ENCODE assay signal across 8 cellular contexts in the genomic region with DNA sequence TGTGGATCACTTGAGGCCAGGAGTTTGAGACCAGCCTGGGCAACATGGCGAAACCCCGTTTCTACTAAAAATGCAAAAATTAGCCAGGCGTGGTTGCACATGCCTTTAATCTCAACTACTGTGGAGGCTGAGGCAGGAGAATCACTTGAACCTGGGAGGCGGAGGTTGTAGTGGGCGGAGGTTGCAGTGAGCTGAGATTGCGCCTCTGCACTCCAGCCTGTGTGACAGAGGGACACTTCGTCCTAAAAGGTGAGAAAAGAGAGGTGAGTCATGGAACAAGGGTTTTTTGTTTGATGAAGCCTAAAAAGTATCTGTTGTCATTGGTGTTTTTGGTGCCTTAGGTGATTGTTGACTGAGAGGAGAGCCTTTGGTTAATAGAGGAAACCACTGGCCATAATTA. TPM values are rescaled to one million over a fixed set of nuclear protein-coding genes. Genes with fewer than 3 reads are reported as not detected.
DNase-seq lines count a peak whose midpoint lies in the region; ATAC-seq, FAIRE-seq and TF ChIP-seq lines count a peak whose summit lies in the region.
"Not testable (repeated sequence)": the region's sequence is repeated elsewhere in the genome, so short reads cannot be mapped to it uniquely, and the experiment has no call there.

No MANE protein-coding gene starts in this region.

- POLR2A ChIA-PET in CD8-positive, alpha-beta T cell (lab: Charles Lee), result not testable (repeated sequence)
- POLR2A ChIA-PET in K562 (lab: Yijun Ruan, JAX), result interaction anchor here (0.6 to 1.6 kb wide), 3 partner anchors 13 to 511 kb away, joined by 3 to 5 read pairs (median 3); no protein-coding TSS in a partner anchor

- H4K20me1 ChIP-seq in GM23338 (replicated peaks; ENCODE audit: insufficient read depth) (peaks cover 68% of the 10 kb centered on the region), Loucy (ENCODE audit: insufficient read depth, low read length, poor library complexity, severe bottlenecking) (peaks cover 64% of the 10 kb centered on the region)
- H4K20me1 ChIP-seq in K562 (replicated peaks; ENCODE audit: control insufficient read depth, insufficient read depth, low read length), result not testable (repeated sequence)

- H3K9me2 ChIP-seq in GM23338 (ENCODE audit: insufficient read depth); Loucy (replicated peaks; ENCODE audit: low read depth, low read length): not testable (repeated sequence)

- BruUV-seq in K562 (replicated peaks; lab: Mats Ljungman, UMichigan), result not testable (repeated sequence)

- CTCF ChIA-PET in CD8-positive, alpha-beta T cell (lab: Charles Lee), result interaction anchor here (1.3 to 1.4 kb wide), 3 partner anchors 8 to 113 kb away, joined by 3 to 4 read pairs (median 3); no protein-coding TSS in a partner anchor
- CTCF ChIA-PET in K562 (lab: Yijun Ruan, JAX; ENCODE audit: low intra/inter-chr PET ratio), result interaction anchor here (0.5 kb wide), 1 partner anchor 1259 kb away, joined by 3 read pairs; no protein-coding TSS in a partner anchor

- not testable (repeated sequence) for H3F3A ChIP-seq in GM23338 (replicated peaks; ENCODE audit: low read depth); Loucy (ENCODE audit: low read depth)

- H3K27me3 ChIP-seq in CD8-positive, alpha-beta T cell (ENCODE audit: insufficient read depth, low read length); GM23338 (ENCODE audit: insufficient read depth); Loucy (ENCODE audit: insufficient read depth, low read length, poor library complexity, severe bottlenecking); K562 (ENCODE audit: control insufficient read depth in 2 of 2, insufficient read depth in 2 of 2, low read length in 2 of 2): not testable (repeated sequence)

- H3K9me1 ChIP-seq in K562 (ENCODE audit: control insufficient read depth, insufficient read depth, low read length), result not testable (repeated sequence)

- not testable (repeated sequence) for H2AFZ ChIP-seq in GM23338; Loucy (ENCODE audit: low read length); K562 (ENCODE audit: low read depth, low read length)

- TF ChIP-seq EP300 in K562 (IDR thresholded peaks at IDR 0.05; ENCODE audit: low read length), result not testable (repeated sequence)

- not testable (repeated sequence) for TF ChIP-seq RAD21 in K562 (CRISPR knock-in tag; conservative IDR thresholded peaks at IDR 0.05 in 1 of 2, IDR thresholded peaks at IDR 0.05 in 1 of 2)

- H3K4me1 ChIP-seq in CD8-positive, alpha-beta T cell (ENCODE audit: insufficient read depth, low read length); Loucy (ENCODE audit: insufficient read depth, low read length, poor library complexity, severe bottlenecking): not testable (repeated sequence)
- H3K4me1 ChIP-seq in GM23338 (ENCODE audit: insufficient read depth), result peaks cover 29% of the 10 kb centered on the region
- peaks cover 3 to 18% of the 10 kb centered on the region in 2 experiments; a peak in 4 of 5 replicates for H3K4me1 ChIP-seq in K562 (replicated peaks in 1 of 2; ENCODE audit: control insufficient read depth in 2 of 2, insufficient read depth in 2 of 2, low read length in 2 of 2)

- TF ChIP-seq CTCF in CD8-positive, alpha-beta T cell (IDR thresholded peaks at IDR 0.05); GM23338 (conservative IDR thresholded peaks at IDR 0.05; ENCODE audit: low read depth in 2 of 2); Loucy (conservative IDR thresholded peaks at IDR 0.05; ENCODE audit: low read length); K562 (IDR thresholded peaks at IDR 0.05 in 2 of 3, conservative IDR thresholded peaks at IDR 0.05 in 1 of 3; ENCODE audit: insufficient read depth in 2 of 3, low read depth in 1 of 3, low read length in 3 of 3): not testable (repeated sequence)

- not testable (repeated sequence) for H3K4me3 ChIP-seq in CD8-positive, alpha-beta T cell (ENCODE audit: low read depth, low read length); GM23338; Loucy (ENCODE audit: low read length, poor library complexity, severe bottlenecking); K562

- 69% methylated on average over 5 of the region's 7 CpGs for WGBS in K562 (ENCODE audit: insufficient coverage, low coverage, missing lambda C conversion rate)

- not testable (repeated sequence) for H3K9me3 Mint-ChIP-seq in CD8-positive, alpha-beta T cell; GM23338; activated CD4-positive, alpha-beta T cell treated with anti-CD3 and anti-CD28 coated beads, Interleukin-2, amount 10 ng/mL, durations not matched to agents 24 days and 14 days; activated T-helper 17 cell treated with anti-CD3 and anti-CD28 coated beads, Interleukin-2, amount 50 U/mL, for 72 hours; naive B cell; stimulated activated naive CD8-positive, alpha-beta T cell treated with anti-CD3 and anti-CD28 coated beads, Interleukin-15, Interleukin-2, amounts not matched to agents 100 ng/mL and 50 ng/mL, for 24 hours

- peaks cover 37% of the 10 kb centered on the region for H3K4me1 Mint-ChIP-seq in CD8-positive, alpha-beta T cell (ENCODE audit: low read depth)
- H3K4me1 Mint-ChIP-seq in GM23338, result peaks cover 33% of the 10 kb centered on the region
- peaks cover 46% of the 10 kb centered on the region for H3K4me1 Mint-ChIP-seq in activated CD4-positive, alpha-beta T cell treated with anti-CD3 and anti-CD28 coated beads, Interleukin-2, amount 10 ng/mL, durations not matched to agents 24 days and 14 days
- H3K4me1 Mint-ChIP-seq in activated T-helper 17 cell treated with anti-CD3 and anti-CD28 coated beads, Interleukin-2, amount 50 U/mL, for 72 hours, result peaks cover 34% of the 10 kb centered on the region
- H3K4me1 Mint-ChIP-seq in naive B cell, result peaks cover 17 to 32% (median 19%) of the 10 kb centered on the region in 3 donors
- H3K4me1 Mint-ChIP-seq in stimulated activated naive CD8-positive, alpha-beta T cell treated with anti-CD3 and anti-CD28 coated beads, Interleukin-15, Interleukin-2, amounts not matched to agents 100 ng/mL and 50 ng/mL, for 24 hours (ENCODE audit: low read depth), result peaks cover 56% of the 10 kb centered on the region

- not testable (repeated sequence) for ATAC-seq in CD8-positive, alpha-beta T cell; GM23338; K562; naive B cell (ENCODE audit: low read depth in 2 of 2)
- peak; percentile 87 for ATAC-seq in activated T-helper 17 cell treated with anti-CD3 and anti-CD28 coated beads, Interleukin-2, amount 50 U/mL, for 72 hours (replicated peaks)

- TF ChIP-seq POLR2A in K562 (conservative IDR thresholded peaks at IDR 0.05), result not testable (repeated sequence)

- in situ Hi-C loops in K562 (cut with MboI), result loop anchor here (25.0 kb wide), 1 partner anchor 451 kb away; no protein-coding TSS in a partner anchor

- H3K9ac ChIP-seq in Loucy (ENCODE audit: low read depth, low read length, poor library complexity, severe bottlenecking); K562 (ENCODE audit: insufficient read depth in 1 of 2, low read depth in 2 of 2, low read length in 2 of 2): not testable (repeated sequence)

- not testable (repeated sequence) for H3K27me3 Mint-ChIP-seq in CD8-positive, alpha-beta T cell (ENCODE audit: low read depth); GM23338 (ENCODE audit: insufficient read depth, low read depth, poor library complexity); activated CD4-positive, alpha-beta T cell treated with anti-CD3 and anti-CD28 coated beads, Interleukin-2, amount 10 ng/mL, durations not matched to agents 24 days and 14 days; activated T-helper 17 cell treated with anti-CD3 and anti-CD28 coated beads, Interleukin-2, amount 50 U/mL, for 72 hours; naive B cell; stimulated activated naive CD8-positive, alpha-beta T cell treated with anti-CD3 and anti-CD28 coated beads, Interleukin-15, Interleukin-2, amounts not matched to agents 100 ng/mL and 50 ng/mL, for 24 hours

- not testable (repeated sequence) for H3K9me3 ChIP-seq in CD8-positive, alpha-beta T cell (ENCODE audit: low read length); Loucy (ENCODE audit: insufficient read depth, low read depth, low read length); K562 (replicated peaks; ENCODE audit: control insufficient read depth, insufficient read depth, low read depth, low read length)

- H3K36me3 ChIP-seq in CD8-positive, alpha-beta T cell (ENCODE audit: insufficient read depth, low read length); GM23338 (ENCODE audit: insufficient read depth); Loucy (ENCODE audit: insufficient read depth, low read length): not testable (repeated sequence)
- peaks cover 26% of the 10 kb centered on the region for H3K36me3 ChIP-seq in K562 (ENCODE audit: control insufficient read depth, insufficient read depth, low read length)

- intact Hi-C loops in CD8-positive, alpha-beta T cell (cut with DNase I, micrococcal nuclease); K562 (cut with micrococcal nuclease): not testable (repeated sequence)
- intact Hi-C loops in activated CD4-positive, alpha-beta T cell treated with anti-CD3 and anti-CD28 coated beads, Interleukin-2, amount 10 ng/mL, durations not matched to agents 24 days and 14 days (cut with micrococcal nuclease), result loop anchor here (2.0 to 10.0 kb wide), 2 partner anchors 14 to 526 kb away; no protein-coding TSS in a partner anchor

- not testable (repeated sequence) for H3K36me3 Mint-ChIP-seq in CD8-positive, alpha-beta T cell; GM23338 (ENCODE audit: low read depth); naive B cell
- H3K36me3 Mint-ChIP-seq in activated CD4-positive, alpha-beta T cell treated with anti-CD3 and anti-CD28 coated beads, Interleukin-2, amount 10 ng/mL, durations not matched to agents 24 days and 14 days (ENCODE audit: low read depth), result peaks cover 16% of the 10 kb centered on the region
- peaks cover 21% of the 10 kb centered on the region for H3K36me3 Mint-ChIP-seq in activated T-helper 17 cell treated with anti-CD3 and anti-CD28 coated beads, Interleukin-2, amount 50 U/mL, for 72 hours (ENCODE audit: low read depth)
- peaks cover 41% of the 10 kb centered on the region for H3K36me3 Mint-ChIP-seq in stimulated activated naive CD8-positive, alpha-beta T cell treated with anti-CD3 and anti-CD28 coated beads, Interleukin-15, Interleukin-2, amounts not matched to agents 100 ng/mL and 50 ng/mL, for 24 hours (ENCODE audit: low read depth)

- H3K4me3 Mint-ChIP-seq in CD8-positive, alpha-beta T cell; GM23338; naive B cell; stimulated activated naive CD8-positive, alpha-beta T cell treated with anti-CD3 and anti-CD28 coated beads, Interleukin-15, Interleukin-2, amounts not matched to agents 100 ng/mL and 50 ng/mL, for 24 hours: not testable (repeated sequence)
- peak overlapping the region; percentile 8 for H3K4me3 Mint-ChIP-seq in activated CD4-positive, alpha-beta T cell treated with anti-CD3 and anti-CD28 coated beads, Interleukin-2, amount 10 ng/mL, durations not matched to agents 24 days and 14 days
- H3K4me3 Mint-ChIP-seq in activated T-helper 17 cell treated with anti-CD3 and anti-CD28 coated beads, Interleukin-2, amount 50 U/mL, for 72 hours, result peak overlapping the region; percentile 33

- not testable (repeated sequence) for H3K27ac ChIP-seq in CD8-positive, alpha-beta T cell (ENCODE audit: low read depth, low read length); K562 (ENCODE audit: extremely low read depth, low read depth, low read length)
- peak overlapping the region; percentile 63; the same call in 1 of the 2 replicates for H3K27ac ChIP-seq in GM23338 (ENCODE audit: low read depth)

- DNase-seq in CD8-positive, alpha-beta T cell; GM23338 (ENCODE audit: low spot score); activated CD4-positive, alpha-beta T cell treated with anti-CD3 and anti-CD28 coated beads, Interleukin-2, amount 10 ng/mL, durations not matched to agents 24 days and 14 days; K562 (ENCODE audit: extremely low read depth in 1 of 4, low spot score in 3 of 4); naive B cell: not testable (repeated sequence)

- peak overlapping the region; percentile 58 for H3K27ac Mint-ChIP-seq in CD8-positive, alpha-beta T cell
- H3K27ac Mint-ChIP-seq in GM23338, result not testable (repeated sequence)
- H3K27ac Mint-ChIP-seq in activated CD4-positive, alpha-beta T cell treated with anti-CD3 and anti-CD28 coated beads, Interleukin-2, amount 10 ng/mL, durations not matched to agents 24 days and 14 days, result peak overlapping the region; percentile 68
- H3K27ac Mint-ChIP-seq in activated T-helper 17 cell treated with anti-CD3 and anti-CD28 coated beads, Interleukin-2, amount 50 U/mL, for 72 hours, result peak overlapping the region; percentile 82
- H3K27ac Mint-ChIP-seq in naive B cell, result peak overlapping the region in 4 of 6 donors; percentile 0 to 36 (median 8)
- peak overlapping the region; percentile 42 for H3K27ac Mint-ChIP-seq in stimulated activated naive CD8-positive, alpha-beta T cell treated with anti-CD3 and anti-CD28 coated beads, Interleukin-15, Interleukin-2, amounts not matched to agents 100 ng/mL and 50 ng/mL, for 24 hours

- peak overlapping the region; percentile 49; the same call in 1 of the 2 replicates for H3K4me2 ChIP-seq in GM23338
- peak overlapping the region; percentile 53 for H3K4me2 ChIP-seq in Loucy (ENCODE audit: low read depth, low read length, poor library complexity, severe bottlenecking)
- not testable (repeated sequence) for H3K4me2 ChIP-seq in K562 (ENCODE audit: insufficient read depth, low read length)

- H3K79me2 ChIP-seq in GM23338 (replicated peaks; ENCODE audit: insufficient read depth) (peaks cover 100% of the 10 kb centered on the region), Loucy (ENCODE audit: insufficient read depth, low read length) (peaks cover 97% of the 10 kb centered on the region), K562 (ENCODE audit: control insufficient read depth, insufficient read depth, low read length) (peaks cover 97% of the 10 kb centered on the region)

- FAIRE-seq in K562 (lab: Jason Lieb, UNC), result not testable (repeated sequence)

RNA-seq across cellular contexts. Expression of gene LMNB1, which starts 11.5 kb away (rescaled TPM):
- total RNA-seq in CD8-positive, alpha-beta T cell, result 10 to 100 TPM; 25.8 to 30.6 TPM
- total RNA-seq in GM23338 (2014; rRNA removed; shearing (Covaris generic)), result 269 and 299 TPM in 2 replicates
- polyA plus RNA-seq in GM23338 (2016; fragmentation: Nextera tagmentation; extraction: Ambion mirVana) (20.1 and 21.5 TPM in 2 replicates), K562 (2011; rRNA removed) (73.3 and 84.2 TPM in 2 replicates), K562 (2014; fragmentation: Illumina TruSeq; extraction: Trizol) (148 and 158 TPM in 2 replicates), K562 (2014; fragmentation: Nextera tagmentation; extraction: Ambion mirVana) (1 to 10 TPM; 2.8 to 7.6 TPM), K562 (2014; rRNA removed) (100 and 123 TPM in 2 replicates), naive B cell (ENCODE audit: low read depth in 6 of 6) (1 to 10 TPM; 1.3 to 9.2 (median 6.8) TPM)
- total RNA-seq in activated CD4-positive, alpha-beta T cell treated with anti-CD3 and anti-CD28 coated beads, Interleukin-2, amount 10 ng/mL, durations not matched to agents 24 days and 14 days, result 223 and 225 TPM in 2 replicates
- total RNA-seq in activated T-helper 17 cell treated with anti-CD3 and anti-CD28 coated beads, Interleukin-2, amount 50 U/mL, for 72 hours, result 100 to 1,000 TPM; 105 to 208 TPM
- 39.5 and 78.6 TPM in 2 replicates for total RNA-seq in K562 (2011; cell fraction: chromatin; rRNA removed; ENCODE audit: low replicate concordance)
- total RNA-seq in K562 (2011; cell fraction: nucleolus; rRNA removed), result 36.1 and 37.5 TPM in 2 replicates
- 31.4 TPM in 2 replicates for total RNA-seq in K562 (2011; cell fraction: nucleoplasm; rRNA removed)
- total RNA-seq in K562 (2014; rRNA removed) (124 and 131 TPM in 2 replicates), K562 (2014; rRNA removed; fragmentation: Illumina TruSeq; extraction: Trizol) (155 and 182 TPM in 2 replicates), K562 (2015; rRNA removed; fragmentation: Illumina TruSeq; extraction: Trizol) (154 and 157 TPM in 2 replicates), K562 (2021) (152 and 190 TPM in 2 replicates)
- polyA plus RNA-seq in K562 (2011; cell fraction: cytosol; rRNA removed), result 39.1 and 92.5 TPM in 2 replicates
- 25.1 and 42.3 TPM in 2 replicates for polyA plus RNA-seq in K562 (2011; cell fraction: nucleus; rRNA removed)
- 96.5 and 139 TPM in 2 replicates for polyA plus RNA-seq in K562 (2012)
- polyA minus RNA-seq in K562 (2011; rRNA and poly(A)+ RNA removed), result 96.8 and 136 TPM in 2 replicates
- polyA minus RNA-seq in K562 (2011; cell fraction: cytosol; rRNA and poly(A)+ RNA removed), result 68.8 and 87.5 TPM in 2 replicates
- polyA minus RNA-seq in K562 (2011; cell fraction: nucleus; rRNA and poly(A)+ RNA removed), result 32.4 and 38.9 TPM in 2 replicates
